Comparison of ENCODE assay signal across 8 cellular contexts in genomic region chr16:10879681-10880589, GRCh38. TPM values are rescaled to one million over a fixed set of nuclear protein-coding genes. Genes with fewer than 3 reads are reported as not detected.
A peak's percentile ranks its signal among the peaks of the same experiment; 100 is the strongest.
DNase-seq lines count a peak whose midpoint lies in the region; ATAC-seq, FAIRE-seq and TF ChIP-seq lines count a peak whose summit lies in the region.
"Had no signal": no experiment of that assay in that cellular context is flagged by ENCODE, and none has a peak within 500 bp of the region (broad histone marks: within the 10 kb centered on the region; RNA-seq: fewer than 3 reads in every experiment).

No MANE protein-coding gene starts in this region.

- peak overlapping the region; percentile 100 for H3K9ac ChIP-seq in OCI-LY3 (ENCODE audit: low read length)

- FAIRE-seq in GM12891 (lab: Jason Lieb, UNC) (peak; percentile 48), small intestine (lab: Jason Lieb, UNC) (no peak)
- FAIRE-seq: frontal cortex had no signal

- H2AFZ ChIP-seq in OCI-LY3 (ENCODE audit: low read depth, low read length) = no peak overlapping the region

- peak overlapping the region; percentile 95 for H3K27ac ChIP-seq in OCI-LY3 (ENCODE audit: low read length)
- H3K27ac ChIP-seq in right cardiac atrium (ENCODE audit: low read length) = peak overlapping the region; percentile 48
- H3K27ac ChIP-seq in small intestine (ENCODE audit: low read depth in 1 of 2, low read length in 1 of 2) = peak overlapping the region; percentile 89 to 94

- H3K4me1 ChIP-seq in OCI-LY3 (ENCODE audit: low read length) = peaks cover 65% of the 10 kb centered on the region
- no peaks in the 10 kb centered on the region for H3K4me1 ChIP-seq in right cardiac atrium (ENCODE audit: control insufficient read depth, insufficient read depth, low read length)
- peaks cover 3 to 14% of the 10 kb centered on the region in 2 donors for H3K4me1 ChIP-seq in small intestine (ENCODE audit: control insufficient read depth in 2 of 2, insufficient read depth in 1 of 2, low read depth in 1 of 2, low read length in 1 of 2)

- WGBS in right cardiac atrium = 40% methylated on average over 21 of the region's 21 CpGs
- 25 to 36% (median 32%) methylated on average over 21 of the region's 21 CpGs for WGBS in small intestine, 3 donors

- no peaks in the 10 kb centered on the region for H3K36me3 Mint-ChIP-seq in mesothelial cell of epicardium

- peak overlapping the region; percentile 84 for H3K4me2 ChIP-seq in OCI-LY3 (ENCODE audit: low read length)

- H3K4me3 ChIP-seq in OCI-LY3 (ENCODE audit: low read length) (peak overlapping the region; percentile 96), right cardiac atrium (ENCODE audit: low read length) (peak overlapping the region; percentile 69), small intestine (ENCODE audit: low read depth in 1 of 2, low read length in 2 of 2) (peak overlapping the region; percentile 63 to 80)

- no peaks in the 10 kb centered on the region for H3K9me3 Mint-ChIP-seq in mesothelial cell of epicardium

- H3K36me3 ChIP-seq in OCI-LY3 (replicated peaks; ENCODE audit: low read depth, low read length) (peaks cover 73% of the 10 kb centered on the region), small intestine (ENCODE audit: control insufficient read depth in 2 of 2, insufficient read depth in 2 of 2, low read length in 2 of 2) (no peaks in the 10 kb centered on the region)

- H4K20me1 ChIP-seq in OCI-LY3 (ENCODE audit: insufficient read depth, low read length) = peaks cover 68% of the 10 kb centered on the region

- intact Hi-C loops in right cardiac atrium (cut with DNase I) = no loop called here

- H3K4me3 Mint-ChIP-seq in mesothelial cell of epicardium = no peak overlapping the region

- no peak overlapping the region for H3K27ac Mint-ChIP-seq in mesothelial cell of epicardium

- ATAC-seq in right cardiac atrium (no peak), HG02610 (IDR thresholded peaks at IDR 0.05; ENCODE audit: unreplicated experiment) (no peak), GM18873 (IDR thresholded peaks at IDR 0.05; ENCODE audit: low FRiP score, unreplicated experiment) (no peak)

- peaks cover 90% of the 10 kb centered on the region for H3K79me2 ChIP-seq in OCI-LY3 (ENCODE audit: low read length)

- peaks cover 50% of the 10 kb centered on the region for H3K27me3 Mint-ChIP-seq in mesothelial cell of epicardium (ENCODE audit: low read depth)

- no peaks in the 10 kb centered on the region for H3K4me1 Mint-ChIP-seq in mesothelial cell of epicardium

- H3K9me3 ChIP-seq in OCI-LY3 (ENCODE audit: insufficient read depth, low read length) = no peaks in the 10 kb centered on the region
- no peaks in the 10 kb centered on the region for H3K9me3 ChIP-seq in right cardiac atrium (ENCODE audit: control insufficient read depth, low read length)
- no peaks in the 10 kb centered on the region for H3K9me3 ChIP-seq in small intestine (ENCODE audit: control insufficient read depth, low read depth)

- DNase-seq in GM12891 (ENCODE audit: insufficient read length, low spot score) (no peak), right cardiac atrium (no peak), small intestine (no peak), mesothelial cell of epicardium (ENCODE audit: low spot score in 2 of 2, unreplicated experiment in 2 of 2) (no peak)

- peak; percentile 27; the same call in 1 of the 2 replicates for TF ChIP-seq POLR2A in GM12891 (IDR thresholded peaks at IDR 0.05; ENCODE audit: low read depth, low read length)

- TF ChIP-seq CTCF in OCI-LY3 (IDR thresholded peaks at IDR 0.05; ENCODE audit: low read depth, low read length) (no peak; the same call in 1 of the 2 replicates), mesothelial cell of epicardium (IDR thresholded peaks at IDR 0.05; ENCODE audit: unreplicated experiment) (no peak)

- H3K27me3 ChIP-seq in OCI-LY3 (ENCODE audit: low read depth, low read length) (no peaks in the 10 kb centered on the region), right cardiac atrium (ENCODE audit: control insufficient read depth, insufficient read depth) (no peaks in the 10 kb centered on the region), small intestine (ENCODE audit: control insufficient read depth in 2 of 2, insufficient read depth in 2 of 2, low read length in 2 of 2) (no peaks in the 10 kb centered on the region)

TF ChIP-seq in GM12891, 5 proteins besides CTCF, POLR2A, EP300 and RAD21:
- TF ChIP-seq POLR2AphosphoS5 (IDR thresholded peaks at IDR 0.05; ENCODE audit: low read depth, low read length) = peak; percentile 44
- TF ChIP-seq SPI1 (IDR thresholded peaks at IDR 0.05; ENCODE audit: low read depth, low read length) = no peak
- no peak for TF ChIP-seq TAF1 (IDR thresholded peaks at IDR 0.05; ENCODE audit: low read depth, low read length)
TF ChIP-seq in GM12891: peak in this region for 1.

RNA-seq across cellular contexts. Expression of gene CIITA, which starts 2.9 kb away (rescaled TPM):
- polyA plus RNA-seq in GM12891 (2012; ENCODE audit: low read depth, missing spikeins) = 63.6 TPM
- 1 to 10 TPM; 5.3 to 9.1 (median 7.5) TPM for total RNA-seq in right cardiac atrium
- 7.3 TPM for polyA plus RNA-seq in right cardiac atrium
- polyA plus RNA-seq in small intestine = 10 to 100 TPM in 2 of 3 donors, 1 to 10 TPM in 1; 9.2 to 11.7 (median 11.6) TPM
- 0.20 TPM in 2 of 3 replicates, not detected in the other for total RNA-seq in mesothelial cell of epicardium
